Comparison of ENCODE assay signal across 8 cellular contexts in genomic region chr12:66087365-66087943, GRCh38. TPM values are rescaled to one million over a fixed set of nuclear protein-coding genes. Genes with fewer than 3 reads are reported as not detected.
DNase-seq lines count a peak whose midpoint lies in the region; ATAC-seq and TF ChIP-seq lines count a peak whose summit lies in the region.

No MANE protein-coding gene starts in this region.

- H3K27ac ChIP-seq in foreskin keratinocyte, result no peak overlapping the region
- peak overlapping the region; percentile 52 for H3K27ac ChIP-seq in osteoblast (ENCODE audit: low read depth, low read length)

- H3K9me3 ChIP-seq in osteoblast (ENCODE audit: low read depth, low read length), result no peaks in the 10 kb centered on the region

- peak overlapping the region; percentile 58 for H3K4me3 ChIP-seq in osteoblast (ENCODE audit: insufficient read depth, low read length)

- peaks cover 4% of the 10 kb centered on the region for H3K79me2 ChIP-seq in osteoblast (ENCODE audit: insufficient read depth, low read length)

- no peaks in the 10 kb centered on the region for H3K4me1 Mint-ChIP-seq in activated T-cell treated with anti-CD3 and anti-CD28 coated beads, Interleukin-2, amount 50 U/mL, for 4 hours (ENCODE audit: low read depth)

- DNase-seq in AG20443 (ENCODE audit: low spot score) (peak; percentile 75), NOMO-1 treated with dmso at 0.1 percent for 144 hours (lab: John Stamatoyannopoulos, UW; ENCODE audit: unreplicated experiment) (peak; percentile 20), foreskin keratinocyte (peak; percentile 16 to 49), osteoblast (ENCODE audit: insufficient read length, low spot score, missing footprints) (peak; percentile 52), mesenteric fat pad (ENCODE audit: low spot score) (no peak)
- DNase-seq in activated T-cell treated with anti-CD3 and anti-CD28 coated beads, Interleukin-2, amount 50 U/mL, for 4 hours, result peak; percentile 27

- H3K27me3 ChIP-seq in foreskin keratinocyte (no peaks in the 10 kb centered on the region), osteoblast (ENCODE audit: insufficient read depth, low read length) (no peaks in the 10 kb centered on the region)

- H3K9me3 Mint-ChIP-seq in activated T-cell treated with anti-CD3 and anti-CD28 coated beads, Interleukin-2, amount 50 U/mL, for 4 hours, result peaks cover 5% of the 10 kb centered on the region

- H4K20me1 ChIP-seq in osteoblast (ENCODE audit: insufficient read depth, low read length), result no peaks in the 10 kb centered on the region

- no peaks in the 10 kb centered on the region for H3K36me3 Mint-ChIP-seq in activated T-cell treated with anti-CD3 and anti-CD28 coated beads, Interleukin-2, amount 50 U/mL, for 4 hours (ENCODE audit: insufficient read depth)

- ATAC-seq in GM18519 (IDR thresholded peaks at IDR 0.05; ENCODE audit: low FRiP score, unreplicated experiment) (peak; percentile 84), HG03442 (IDR thresholded peaks at IDR 0.05; ENCODE audit: unreplicated experiment) (peak; percentile 71), foreskin keratinocyte (peak; percentile 42)
- peak in 1 of 2 donors; percentile 58 for ATAC-seq in activated T-cell treated with anti-CD3 and anti-CD28 coated beads, Interleukin-2, amount 50 U/mL, for 4 hours

- TF ChIP-seq CTCF in foreskin keratinocyte (conservative IDR thresholded peaks at IDR 0.05), result peak; percentile 92
- TF ChIP-seq CTCF in osteoblast (IDR thresholded peaks at IDR 0.05; ENCODE audit: extremely low read depth, low read depth, low read length), result peak; percentile 92

- no peak overlapping the region for H3K4me3 Mint-ChIP-seq in activated T-cell treated with anti-CD3 and anti-CD28 coated beads, Interleukin-2, amount 50 U/mL, for 4 hours

- no peaks in the 10 kb centered on the region for H3K36me3 ChIP-seq in osteoblast (ENCODE audit: insufficient read depth, low read length)

- peaks cover 38% of the 10 kb centered on the region for H3K27me3 Mint-ChIP-seq in activated T-cell treated with anti-CD3 and anti-CD28 coated beads, Interleukin-2, amount 50 U/mL, for 4 hours (ENCODE audit: low read depth)

- peak overlapping the region; percentile 84 for H3K4me2 ChIP-seq in osteoblast (ENCODE audit: insufficient read depth, low read length)

- H3K4me1 ChIP-seq in foreskin keratinocyte (no peaks in the 10 kb centered on the region), osteoblast (ENCODE audit: insufficient read depth, low read length) (peaks cover 14% of the 10 kb centered on the region)

- H2AFZ ChIP-seq in osteoblast (ENCODE audit: low read length), result peak overlapping the region; percentile 67

RNA-seq across cellular contexts. Expression of gene LLPH, which starts 43.1 kb away (rescaled TPM):
- total RNA-seq in activated T-cell treated with anti-CD3 and anti-CD28 coated beads, Interleukin-2, amount 50 U/mL, for 4 hours, result 10 to 100 TPM; 40.3 to 46.4 (median 43.7) TPM
- total RNA-seq in foreskin keratinocyte, result 41.8 and 44.9 TPM in 2 replicates
- 47.3 and 54.5 TPM in 2 replicates for polyA plus RNA-seq in foreskin keratinocyte
- total RNA-seq in osteoblast, result 4.7 and 5.1 TPM in 2 replicates
- 25.4 TPM for total RNA-seq in mesenteric fat pad
